2 cellular contexts compared by ENCODE assay signal in genomic region chr5:111748304-111748763, GRCh38.
TF ChIP-seq lines count a peak whose summit lies in the region.

No MANE protein-coding gene starts in this region.

TF ChIP-seq in liver, 16 proteins besides CTCF, POLR2A, EP300 and RAD21 (continued from another document):
- TF ChIP-seq ZBTB33 (IDR thresholded peaks at IDR 0.05) = no peak

TF ChIP-seq in HepG2, 621 proteins besides CTCF, POLR2A, EP300 and RAD21 (continued from another document):
- no peak for TF ChIP-seq PRDM4 (CRISPR knock-in tag; IDR thresholded peaks at IDR 0.05; ENCODE audit: borderline replicate concordance)
